Comparison of ENCODE assay signal across 35 cellular contexts in the genomic region with DNA sequence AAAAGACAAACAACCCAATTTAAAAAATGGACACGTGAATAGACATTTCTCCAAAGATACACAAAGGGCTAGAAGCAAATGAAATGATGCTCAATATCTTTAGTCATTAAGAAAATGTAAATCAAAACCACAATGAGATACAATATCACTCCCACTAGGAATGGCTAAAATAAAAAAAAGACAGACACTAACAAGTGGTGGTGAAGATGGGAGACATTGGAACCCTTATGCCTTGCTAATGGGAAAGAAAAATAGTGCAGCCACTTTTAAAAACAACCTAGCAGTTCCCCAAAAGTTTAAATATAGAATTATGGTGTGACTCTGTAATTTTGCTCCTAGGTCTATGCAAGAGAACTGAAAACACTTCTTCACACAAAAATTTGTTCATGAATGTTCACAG.
"Had no signal": no experiment of that assay in that cellular context is flagged by ENCODE, and none has a peak within 500 bp of the region (broad histone marks: within the 10 kb centered on the region; RNA-seq: fewer than 3 reads in every experiment).

No MANE protein-coding gene starts in this region.

- H3K27ac ChIP-seq: KMS-11 had no signal

- H3K27me3 ChIP-seq: MG63 had no signal

- DNase-seq: Karpas-422, Kasumi-1, MG63, MM.1S, MV-4-11, NCI-H1048, NCI-H1092, NCI-H1092 treated with DMSO at 0.1 percent for 48 hours, NCI-H1105, NCI-H1105 treated with DMSO at 0.1 percent for 48 hours, NCI-H1417, NCI-H1417 treated with DMSO at 0.1 percent for 48 hours, NCI-H1436, NCI-H1436 treated with DMSO at 0.1 percent for 48 hours, NCI-H146, NCI-H1694, NCI-H1694 treated with DMSO at 0.1 percent for 48 hours, NCI-H187, NCI-H187 treated with DMSO at 0.1 percent for 48 hours, NCI-H1930, NCI-H2029, NCI-H2029 treated with DMSO at 0.1 percent for 48 hours, NCI-H2081, NCI-H2081 treated with DMSO at 0.1 percent for 48 hours, NCI-H2107, NCI-H2171, NCI-H2171 treated with DMSO at 0.1 percent for 48 hours, NCI-H2227 treated with DMSO at 0.1 percent for 48 hours, NCI-H226, NCI-H345, NCI-H446, NCI-H446 treated with DMSO at 0.1 percent for 48 hours, NCI-H510A, NCI-H510A treated with DMSO at 0.1 percent for 48 hours had no signal

- H3K4me2 ChIP-seq: KMS-11 had no signal

- H3K9ac ChIP-seq: KMS-11 had no signal

- H3K9me3 ChIP-seq: MG63 had no signal

- H3K4me3 ChIP-seq: MG63 had no signal

- H3K36me3 ChIP-seq: MG63 had no signal
